Comparison of ENCODE assay signal across 1 cellular context in the genomic region with DNA sequence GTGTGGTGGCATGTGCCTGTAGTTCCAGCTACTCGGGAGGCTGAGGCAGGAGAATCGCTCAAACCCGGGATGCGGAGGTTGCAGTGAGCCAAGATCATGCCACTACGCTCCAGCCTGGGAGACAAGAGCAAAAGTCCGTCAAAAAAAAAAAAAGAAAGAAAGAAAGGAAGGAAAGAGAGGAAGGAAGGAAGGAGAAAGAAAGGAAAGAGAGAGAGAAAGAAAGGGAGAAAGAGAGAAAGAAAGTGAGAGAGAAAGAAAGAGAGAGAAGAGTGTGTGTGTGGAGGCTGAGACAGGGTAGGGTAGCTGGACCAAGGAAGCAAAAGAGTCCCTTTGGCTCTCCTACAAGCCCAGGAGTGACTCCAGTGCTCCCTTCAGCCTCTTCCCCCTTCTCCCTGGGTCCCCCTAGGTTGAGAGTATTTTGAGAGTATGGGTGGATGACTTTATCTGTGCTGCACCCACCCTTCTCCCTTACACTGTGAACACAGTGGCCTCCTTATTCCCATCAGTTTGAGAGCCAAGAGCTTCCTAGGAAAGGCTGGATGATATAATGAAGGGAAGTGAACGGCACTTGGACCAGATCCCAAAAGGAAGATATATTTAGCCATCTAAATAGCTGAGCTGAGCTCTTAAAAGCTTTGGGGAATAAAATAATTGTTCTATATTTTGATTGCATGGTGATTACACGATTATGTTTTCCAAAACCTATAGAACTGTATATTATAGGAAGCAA.
TF ChIP-seq lines count a peak whose summit lies in the region.

No MANE protein-coding gene starts in this region.

TF ChIP-seq in A549, 52 proteins besides CTCF, POLR2A, EP300 and RAD21:
- no peak for TF ChIP-seq RNF2 (IDR thresholded peaks at IDR 0.05; ENCODE audit: borderline replicate concordance, low read depth)
- no peak for TF ChIP-seq ZFP36 (IDR thresholded peaks at IDR 0.05; ENCODE audit: borderline replicate concordance, partially characterized antibody)
